In genomic region chr17:39939588-39940419, GRCh38 we compare ENCODE assay signal across 1 cellular context.
TF ChIP-seq lines count a peak whose summit lies in the region.

No MANE protein-coding gene starts in this region.

TF ChIP-seq in GM12878, 131 proteins besides CTCF, POLR2A, EP300 and RAD21 (continued from another document):
- TF ChIP-seq MEF2B (IDR thresholded peaks at IDR 0.05; ENCODE audit: partially characterized antibody, poor library complexity, severe bottlenecking): peak; percentile 21
- no peak for TF ChIP-seq PRDM15 (CRISPR knock-in tag; IDR thresholded peaks at IDR 0.05)
- peak; percentile 62; the same call in 1 of the 2 replicates for TF ChIP-seq RELB (IDR thresholded peaks at IDR 0.05; ENCODE audit: low read depth)
- no peak for TF ChIP-seq ZNF274 (IDR thresholded peaks at IDR 0.05; ENCODE audit: insufficient read depth, insufficient read length)
- TF ChIP-seq EED (IDR thresholded peaks at IDR 0.05; ENCODE audit: low read depth): peak; percentile 74
- TF ChIP-seq SMC3 (IDR thresholded peaks at IDR 0.05; ENCODE audit: borderline replicate concordance, low read length): peak; percentile 34; the same call in 1 of the 2 replicates
- no peak for TF ChIP-seq KLF5 (IDR thresholded peaks at IDR 0.05; ENCODE audit: partially characterized antibody)
- TF ChIP-seq SMARCA5 (IDR thresholded peaks at IDR 0.05): no peak
- TF ChIP-seq IRF5 (IDR thresholded peaks at IDR 0.05; ENCODE audit: borderline replicate concordance): no peak
- TF ChIP-seq FOXM1 (IDR thresholded peaks at IDR 0.05; ENCODE audit: low read depth, low read length): peak; percentile 59; the same call in 1 of the 2 replicates
